10 cellular contexts compared by ENCODE assay signal in the genomic region with DNA sequence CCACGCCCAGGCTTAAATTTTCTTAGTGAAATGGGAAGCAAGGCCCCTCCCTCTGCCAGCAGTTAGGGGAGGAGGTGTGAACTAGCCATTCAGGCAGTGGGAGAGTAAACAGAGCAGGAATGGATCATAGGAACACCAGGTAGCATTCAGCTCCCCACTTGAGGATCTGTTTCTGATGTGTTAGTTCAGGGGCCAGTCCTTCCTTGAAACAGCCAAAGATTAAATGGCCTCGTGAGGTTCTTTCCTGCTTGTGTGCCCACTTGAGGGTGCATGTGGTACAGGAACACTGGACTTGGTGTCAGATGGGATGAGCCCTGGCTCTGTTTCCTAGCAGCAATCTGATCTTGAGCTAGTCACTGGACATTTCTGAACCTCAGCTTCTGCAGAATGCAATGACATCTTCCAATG. TPM values are rescaled to one million over a fixed set of nuclear protein-coding genes. Genes with fewer than 3 reads are reported as not detected.
DNase-seq lines count a peak whose midpoint lies in the region; ATAC-seq and TF ChIP-seq lines count a peak whose summit lies in the region.
"Had no signal": no experiment of that assay in that cellular context is flagged by ENCODE, and none has a peak within 500 bp of the region (broad histone marks: within the 10 kb centered on the region; RNA-seq: fewer than 3 reads in every experiment).

No MANE protein-coding gene starts in this region.

- CTCF ChIA-PET in MCF 10A (lab: Yijun Ruan, JAX), result interaction anchor here (0.5 to 2.2 kb wide), 7 partner anchors 14 to 181 kb away, joined by 3 to 5 read pairs (median 4); no protein-coding TSS in a partner anchor

- peaks cover 39% of the 10 kb centered on the region for H3K4me1 Mint-ChIP-seq in T-helper 1 cell treated with Interleukin-12 subunit alpha and Interleukin-12 subunit beta and Interleukin-4 antibody, amounts not matched to agents 30 μg/mL and 1 μg/mL, for 36 hours (ENCODE audit: low read depth)
- peaks cover 50% of the 10 kb centered on the region for H3K4me1 Mint-ChIP-seq in MCF 10A (ENCODE audit: insufficient read depth, unreplicated experiment)
- peaks cover 22% of the 10 kb centered on the region for H3K4me1 Mint-ChIP-seq in nephron

- POLR2A ChIA-PET in MCF 10A (lab: Yijun Ruan, JAX), result interaction anchor here (1.0 to 4.4 kb wide), 15 partner anchors 10 to 383 kb away, joined by 3 to 78 read pairs (median 8); a partner anchor contains a TSS

- no peaks in the 10 kb centered on the region for H3K9me3 Mint-ChIP-seq in T-helper 1 cell treated with Interleukin-12 subunit alpha and Interleukin-12 subunit beta and Interleukin-4 antibody, amounts not matched to agents 30 μg/mL and 1 μg/mL, for 36 hours
- H3K9me3 Mint-ChIP-seq in MCF 10A (ENCODE audit: unreplicated experiment), result no peaks in the 10 kb centered on the region
- H3K9me3 Mint-ChIP-seq in nephron, result no peaks in the 10 kb centered on the region

- DNase-seq in T-helper 1 cell (no peak), LHCN-M2 (ENCODE audit: low read depth) (peak; percentile 57), MCF 10A (ENCODE audit: unreplicated experiment) (peak; percentile 55), left lobe of liver (ENCODE audit: low spot score) (no peak)
- DNase-seq: foreskin melanocyte, NCI-H146 had no signal

- peak overlapping the region; percentile 78 for H3K27ac Mint-ChIP-seq in T-helper 1 cell treated with Interleukin-12 subunit alpha and Interleukin-12 subunit beta and Interleukin-4 antibody, amounts not matched to agents 30 μg/mL and 1 μg/mL, for 36 hours
- H3K27ac Mint-ChIP-seq in MCF 10A (ENCODE audit: low read depth, unreplicated experiment) (peak overlapping the region; percentile 87), nephron (peak overlapping the region in 2 of 3 experiments; percentile 22 to 81)

- ATAC-seq in HG03196 (IDR thresholded peaks at IDR 0.05; ENCODE audit: unreplicated experiment) (no peak), GM18868 (IDR thresholded peaks at IDR 0.05; ENCODE audit: unreplicated experiment) (no peak), left lobe of liver (no peak)

- H3K4me3 Mint-ChIP-seq in T-helper 1 cell treated with Interleukin-12 subunit alpha and Interleukin-12 subunit beta and Interleukin-4 antibody, amounts not matched to agents 30 μg/mL and 1 μg/mL, for 36 hours, result no peak overlapping the region
- H3K4me3 Mint-ChIP-seq in MCF 10A (ENCODE audit: unreplicated experiment) (no peak overlapping the region), nephron (no peak overlapping the region)

- H3K36me3 Mint-ChIP-seq in T-helper 1 cell treated with Interleukin-12 subunit alpha and Interleukin-12 subunit beta and Interleukin-4 antibody, amounts not matched to agents 30 μg/mL and 1 μg/mL, for 36 hours (ENCODE audit: low read depth), result peaks cover 17% of the 10 kb centered on the region
- peaks cover 46% of the 10 kb centered on the region for H3K36me3 Mint-ChIP-seq in MCF 10A (ENCODE audit: insufficient read depth, unreplicated experiment)
- peaks cover 36% of the 10 kb centered on the region for H3K36me3 Mint-ChIP-seq in nephron (ENCODE audit: low read depth)

- no TSS peak for BruUV-seq in MCF 10A (replicated peaks; lab: Mats Ljungman, UMichigan)

- no peaks in the 10 kb centered on the region for H3K27me3 Mint-ChIP-seq in T-helper 1 cell treated with Interleukin-12 subunit alpha and Interleukin-12 subunit beta and Interleukin-4 antibody, amounts not matched to agents 30 μg/mL and 1 μg/mL, for 36 hours (ENCODE audit: low read depth)
- H3K27me3 Mint-ChIP-seq in MCF 10A (ENCODE audit: insufficient read depth, unreplicated experiment) (no peaks in the 10 kb centered on the region), nephron (ENCODE audit: low read depth) (no peaks in the 10 kb centered on the region)

- intact Hi-C loops in MCF 10A (cut with micrococcal nuclease), result no loop called here

- TF ChIP-seq CTCF in MCF 10A (IDR thresholded peaks at IDR 0.05; ENCODE audit: unreplicated experiment), result no peak
- TF ChIP-seq CTCF in nephron (IDR thresholded peaks at IDR 0.05; ENCODE audit: unreplicated experiment in 3 of 3), result no peak

RNA-seq across cellular contexts. Expression of a gene that starts 21.2 kb away (rescaled TPM):
- total RNA-seq in LHCN-M2 (2014; rRNA removed) (22.0 and 25.4 TPM in 2 replicates), MCF 10A (2022) (0.79 and 2.1 TPM in 2 replicates), left lobe of liver (83.6 TPM)
- polyA plus RNA-seq in LHCN-M2 (2012), result 18.4 TPM

RNA-seq across cellular contexts. Expression of a gene that starts 29.2 kb away (rescaled TPM):
- total RNA-seq in LHCN-M2 (2014; rRNA removed), result 73.5 and 85.7 TPM in 2 replicates
- 27.9 TPM for polyA plus RNA-seq in LHCN-M2 (2012)
- total RNA-seq in MCF 10A (2022), result 52.3 and 60.5 TPM in 2 replicates
- total RNA-seq in left lobe of liver, result 18.0 TPM

Comparison
In these comparisons a context has a peak if more than half of its experiments do, and no peak if none do; other contexts are left out.
1. DNase-seq: peak in LHCN-M2 (single experiment) and MCF 10A (single experiment); none in T-helper 1 cell (0 of 5) and left lobe of liver (single experiment).
2. Peak in every context shown above with its lines, with median percentiles within 50 percentile points of each other: H3K27ac Mint-ChIP-seq.